Comparison of ENCODE assay signal across 8 cellular contexts in genomic region chr9:92759990-92760893, GRCh38. TPM values are rescaled to one million over a fixed set of nuclear protein-coding genes. Genes with fewer than 3 reads are reported as not detected.
DNase-seq lines count a peak whose midpoint lies in the region; ATAC-seq and TF ChIP-seq lines count a peak whose summit lies in the region.

No MANE protein-coding gene starts in this region.

- H3K27ac ChIP-seq in H9 (ENCODE audit: insufficient read length, low read depth, low read length) (no peak overlapping the region), lung (ENCODE audit: low read depth in 1 of 2, low read length in 1 of 2) (peak overlapping the region in 1 of 2 donors; percentile 33), stomach smooth muscle (ENCODE audit: low read length) (peak overlapping the region; percentile 18)

- 0 out of 7 replicates have a peak overlapping the region, but pooled peaks of 1 of the 3 experiments have one; percentile 37 for H3K27ac Mint-ChIP-seq in H9

- no peaks in the 10 kb centered on the region for H3K9me3 Mint-ChIP-seq in H9

- H3K18ac ChIP-seq in H9 (ENCODE audit: insufficient read length, low read depth, low read length), result no peak overlapping the region

- H3K9me3 ChIP-seq in H9 (ENCODE audit: control insufficient read depth, low read depth, low read length) (no peaks in the 10 kb centered on the region), lung (ENCODE audit: control insufficient read depth in 2 of 2, insufficient read depth in 1 of 2, low read length in 1 of 2) (no peaks in the 10 kb centered on the region), stomach smooth muscle (ENCODE audit: control insufficient read depth in 2 of 2, low read length in 2 of 2) (no peaks in the 10 kb centered on the region)

- H3K79me2 ChIP-seq in H9 (ENCODE audit: insufficient read depth, low read length), result peaks cover 45% of the 10 kb centered on the region; the same call in 1 of the 2 replicates

- no peak overlapping the region for H3K4me3 Mint-ChIP-seq in H9

- peaks cover 43 to 44% of the 10 kb centered on the region in 2 experiments for H3K4me1 Mint-ChIP-seq in H9

- H3K27me3 ChIP-seq in H9 (ENCODE audit: insufficient read depth, low read length), result no peaks in the 10 kb centered on the region
- H3K27me3 ChIP-seq in lung (ENCODE audit: control insufficient read depth, insufficient read depth), result no peaks in the 10 kb centered on the region
- H3K27me3 ChIP-seq in stomach smooth muscle (ENCODE audit: control insufficient read depth in 1 of 2, insufficient read depth in 2 of 2, low read length in 2 of 2), result no peaks in the 10 kb centered on the region

- no peak overlapping the region for H4K8ac ChIP-seq in H9 (replicated peaks; ENCODE audit: insufficient read length, low read depth, low read length)

- WGBS in H9 (ENCODE audit: extremely low coverage, insufficient read length, low lambda C conversion rate), result no CpG with 5 or more reads among the region's 12 CpGs
- 65 to 70% methylated on average over 12 of the region's 12 CpGs for WGBS in lung, 2 donors

- no peak overlapping the region for H3K4me2 ChIP-seq in H9 (ENCODE audit: insufficient read depth, insufficient read length, low read length)

- no peak for ATAC-seq in lung (ENCODE audit: insufficient read depth, low FRiP score)
- ATAC-seq in HG03045 (IDR thresholded peaks at IDR 0.05; ENCODE audit: unreplicated experiment), result no peak
- ATAC-seq in HG03108 (IDR thresholded peaks at IDR 0.05; ENCODE audit: unreplicated experiment), result no peak

- H3K14ac ChIP-seq in H9 (ENCODE audit: insufficient read depth, low read length), result no peak overlapping the region; the same call in 1 of the 2 replicates

- no peaks in the 10 kb centered on the region for H3K36me3 Mint-ChIP-seq in H9 (ENCODE audit: insufficient read depth in 1 of 3, low read depth in 3 of 3)

- H3K27me3 Mint-ChIP-seq in H9 (ENCODE audit: low read depth), result no peaks in the 10 kb centered on the region

- H2BK15ac ChIP-seq in H9 (ENCODE audit: low read depth, low read length), result no peak overlapping the region

- no peak overlapping the region for H3K4ac ChIP-seq in H9 (ENCODE audit: low read depth, low read length)

- H2BK12ac ChIP-seq in H9 (ENCODE audit: insufficient read length, low read depth, low read length), result no peak overlapping the region

- H3K4me3 ChIP-seq in lung, result no peak overlapping the region
- H3K4me3 ChIP-seq in stomach smooth muscle (ENCODE audit: low read length in 2 of 2), result no peak overlapping the region

- H3K36me3 ChIP-seq in lung (ENCODE audit: control insufficient read depth in 2 of 2, insufficient read depth in 2 of 2, low read length in 2 of 2) (no peaks in the 10 kb centered on the region), stomach smooth muscle (ENCODE audit: control insufficient read depth in 2 of 2, insufficient read depth in 2 of 2, low read length in 2 of 2) (no peaks in the 10 kb centered on the region)

- no peak overlapping the region for H2AFZ ChIP-seq in H9 (ENCODE audit: low read length)

- H3K56ac ChIP-seq in H9 (ENCODE audit: insufficient read length, low read depth, low read length), result no peak overlapping the region

- no peak overlapping the region for H2BK20ac ChIP-seq in H9 (ENCODE audit: low read depth, low read length, poor library complexity, severe bottlenecking)

- no peak overlapping the region for H4K5ac ChIP-seq in H9 (ENCODE audit: insufficient read length, low read depth, low read length)

- no peak overlapping the region for H2AK5ac ChIP-seq in H9 (ENCODE audit: insufficient read length, low read length)

- no peak overlapping the region for H2BK120ac ChIP-seq in H9 (ENCODE audit: low read depth, low read length, poor library complexity, severe bottlenecking)

- no peak overlapping the region for H4K91ac ChIP-seq in H9 (ENCODE audit: insufficient read length, low read depth, low read length)

- no peak overlapping the region for H3T11ph ChIP-seq in H9 (ENCODE audit: low read length)

- no peak overlapping the region for H2BK5ac ChIP-seq in H9 (ENCODE audit: insufficient read length, low read length)

- peaks cover 6% of the 10 kb centered on the region for H3K23me2 ChIP-seq in H9 (ENCODE audit: insufficient read length, low read depth, low read length, poor library complexity, severe bottlenecking)

- TF ChIP-seq CTCF in H9 (conservative IDR thresholded peaks at IDR 0.05), result no peak
- no peak for TF ChIP-seq CTCF in lung (IDR thresholded peaks at IDR 0.05; ENCODE audit: control extremely low read depth, extremely low read depth)

- DNase-seq in H9 (peak; percentile 26), cerebellar cortex (ENCODE audit: low spot score) (peak; percentile 87), lung (ENCODE audit: low spot score) (peak; percentile 52)
- DNase-seq in activated CD4-positive, alpha-beta T cell treated with anti-CD3 and anti-CD28 coated beads for 4 hours, result no peak
- DNase-seq in activated effector memory CD4-positive, alpha-beta T cell treated with Interleukin-2 at 50 U/mL for 16 hours, result no peak

- H3K9ac ChIP-seq in H9 (ENCODE audit: extremely low read depth, insufficient read length, low read length), result no peak overlapping the region
- H3K9ac ChIP-seq in stomach smooth muscle (ENCODE audit: low read length in 2 of 2), result peak overlapping the region in 1 of 2 donors; percentile 13

- H3K4me1 ChIP-seq in H9 (ENCODE audit: insufficient read depth, low read length) (peaks cover 8% of the 10 kb centered on the region; the same call in 1 of the 2 replicates), lung (ENCODE audit: control insufficient read depth in 2 of 2, insufficient read depth in 2 of 2, low read length in 2 of 2) (peaks cover 12 to 28% of the 10 kb centered on the region in 2 donors), stomach smooth muscle (ENCODE audit: control insufficient read depth, insufficient read depth, low read length) (peaks cover 49% of the 10 kb centered on the region)

- no peaks in the 10 kb centered on the region for H3K79me1 ChIP-seq in H9 (ENCODE audit: insufficient read depth, low read depth, low read length, poor library complexity, severe bottlenecking)

- H3K23ac ChIP-seq in H9 (ENCODE audit: insufficient read length, low read depth, low read length), result no peak overlapping the region

- H4K20me1 ChIP-seq in H9 (ENCODE audit: control insufficient read depth, insufficient read depth, insufficient read length), result no peaks in the 10 kb centered on the region

RNA-seq across cellular contexts. Expression of gene BICD2, which starts 4.4 kb away (rescaled TPM):
- 21.2 and 22.3 TPM in 2 replicates for total RNA-seq in H9 (2021)
- total RNA-seq in lung, result 10 to 100 TPM; 32.9 to 33.2 TPM
- polyA plus RNA-seq in lung, result 10 to 100 TPM; 13.8 to 20.0 TPM

Comparison
In these comparisons a context has a peak if more than half of its experiments do, and no peak if none do; other contexts are left out.
1. DNase-seq: peak in H9 (single experiment), cerebellar cortex (single experiment) and lung (single experiment); none in activated CD4-positive, alpha-beta T cell treated with anti-CD3 and anti-CD28 coated beads for 4 hours (0 of 2) and activated effector memory CD4-positive, alpha-beta T cell treated with Interleukin-2 at 50 U/mL for 16 hours (single experiment).